13 cellular contexts compared by ENCODE assay signal in genomic region chr19:907183-907853, GRCh38. TPM values are rescaled to one million over a fixed set of nuclear protein-coding genes. Genes with fewer than 3 reads are reported as not detected.
A peak's percentile ranks its signal among the peaks of the same experiment; 100 is the strongest.
DNase-seq lines count a peak whose midpoint lies in the region; ATAC-seq and TF ChIP-seq lines count a peak whose summit lies in the region.
"Had no signal": no experiment of that assay in that cellular context is flagged by ENCODE, and none has a peak within 500 bp of the region (broad histone marks: within the 10 kb centered on the region; RNA-seq: fewer than 3 reads in every experiment).

No MANE protein-coding gene starts in this region.

- peak; percentile 57 for ATAC-seq in activated naive CD8-positive, alpha-beta T cell treated with anti-CD3 and anti-CD28 coated beads, Interleukin-2, amount 50 U/mL, for 24 hours
- no peak for ATAC-seq in GM19035 (IDR thresholded peaks at IDR 0.05; ENCODE audit: unreplicated experiment)
- ATAC-seq: HepG2 had no signal

- peaks cover 64% of the 10 kb centered on the region for H3K4me1 Mint-ChIP-seq in activated naive CD8-positive, alpha-beta T cell treated with anti-CD3 and anti-CD28 coated beads, Interleukin-2, amount 50 U/mL, for 24 hours

- H2AFZ ChIP-seq in OCI-LY1 (ENCODE audit: low read length) = no peak overlapping the region
- no peak overlapping the region for H2AFZ ChIP-seq in osteoblast (ENCODE audit: low read length)

- no peaks in the 10 kb centered on the region for H4K20me1 ChIP-seq in OCI-LY1 (ENCODE audit: insufficient read depth, low read length)
- peaks cover 37% of the 10 kb centered on the region for H4K20me1 ChIP-seq in osteoblast (ENCODE audit: insufficient read depth, low read length)

- H3K4me1 ChIP-seq in OCI-LY1 (ENCODE audit: insufficient read depth, low read length, severe bottlenecking) = peaks cover 47% of the 10 kb centered on the region
- H3K4me1 ChIP-seq in osteoblast (ENCODE audit: insufficient read depth, low read length) = peaks cover 4% of the 10 kb centered on the region

- peaks cover 3% of the 10 kb centered on the region for H3K36me3 Mint-ChIP-seq in activated naive CD8-positive, alpha-beta T cell treated with anti-CD3 and anti-CD28 coated beads, Interleukin-2, amount 50 U/mL, for 24 hours (ENCODE audit: low read depth)

- H3K36me3 ChIP-seq in GM06990 (ENCODE audit: control insufficient read depth, insufficient read depth, low read length) (no peaks in the 10 kb centered on the region), OCI-LY1 (ENCODE audit: insufficient read depth, low read length) (peaks cover 10% of the 10 kb centered on the region; the same call in 1 of the 2 replicates), osteoblast (ENCODE audit: insufficient read depth, low read length) (no peaks in the 10 kb centered on the region)

- no peaks in the 10 kb centered on the region for H3K27me3 Mint-ChIP-seq in activated naive CD8-positive, alpha-beta T cell treated with anti-CD3 and anti-CD28 coated beads, Interleukin-2, amount 50 U/mL, for 24 hours
- H3K27me3 Mint-ChIP-seq: brain had no signal

- H3K9ac ChIP-seq in OCI-LY1 (ENCODE audit: low read length) = peak overlapping the region; percentile 19; the same call in 1 of the 2 replicates

- DNase-seq in GM06990 (ENCODE audit: extremely low read depth, insufficient read length) (peak; percentile 72), osteoblast (ENCODE audit: insufficient read length, low spot score, missing footprints) (peak; percentile 81), GM03348 (ENCODE audit: low spot score) (no peak), DMS153 treated with DMSO at 0.1 percent for 48 hours (lab: John Stamatoyannopoulos, UW; ENCODE audit: unreplicated experiment) (no peak)
- peak; percentile 66 for DNase-seq in activated naive CD8-positive, alpha-beta T cell treated with anti-CD3 and anti-CD28 coated beads, Interleukin-2, amount 50 U/mL, for 24 hours
- DNase-seq: DMS53, NCI-H774 had no signal

- peaks cover 3% of the 10 kb centered on the region; the same call in 1 of the 2 replicates for H3F3A ChIP-seq in OCI-LY1 (ENCODE audit: insufficient read depth, low read length)

- H3K4me3 Mint-ChIP-seq in activated naive CD8-positive, alpha-beta T cell treated with anti-CD3 and anti-CD28 coated beads, Interleukin-2, amount 50 U/mL, for 24 hours = no peak overlapping the region
- H3K4me3 Mint-ChIP-seq: brain had no signal

- H3K4me3 ChIP-seq in GM06990 (replicated peaks; ENCODE audit: low read depth, low read length) (no peak overlapping the region), OCI-LY1 (ENCODE audit: low read depth, low read length, poor library complexity, severe bottlenecking) (no peak overlapping the region), osteoblast (ENCODE audit: insufficient read depth, low read length) (no peak overlapping the region)
- H3K4me3 ChIP-seq: skin epidermis had no signal

- H3K27ac ChIP-seq in OCI-LY1 (ENCODE audit: low read depth, low read length, poor library complexity, severe bottlenecking) (peak overlapping the region; percentile 98), osteoblast (ENCODE audit: low read depth, low read length) (no peak overlapping the region)

- H3K9me3 ChIP-seq in OCI-LY1 (ENCODE audit: low read length) (no peaks in the 10 kb centered on the region), osteoblast (ENCODE audit: low read depth, low read length) (no peaks in the 10 kb centered on the region)

- no peaks in the 10 kb centered on the region for H3K9me3 Mint-ChIP-seq in activated naive CD8-positive, alpha-beta T cell treated with anti-CD3 and anti-CD28 coated beads, Interleukin-2, amount 50 U/mL, for 24 hours

- peak overlapping the region; percentile 18; the same call in 1 of the 2 replicates for H3K4me2 ChIP-seq in OCI-LY1 (ENCODE audit: low read length)
- H3K4me2 ChIP-seq in osteoblast (ENCODE audit: insufficient read depth, low read length) = no peak overlapping the region

- TF ChIP-seq CTCF in GM06990 (IDR thresholded peaks at IDR 0.05; ENCODE audit: insufficient read depth, low read length, poor library complexity, severe bottlenecking) (no peak), OCI-LY1 (IDR thresholded peaks at IDR 0.05; ENCODE audit: low read length) (no peak), osteoblast (IDR thresholded peaks at IDR 0.05; ENCODE audit: extremely low read depth, low read depth, low read length) (no peak)

- peak overlapping the region; percentile 73 for H3K27ac Mint-ChIP-seq in activated naive CD8-positive, alpha-beta T cell treated with anti-CD3 and anti-CD28 coated beads, Interleukin-2, amount 50 U/mL, for 24 hours
- H3K27ac Mint-ChIP-seq: brain had no signal

- H3K9me2 ChIP-seq in OCI-LY1 (ENCODE audit: low read depth, low read length) = no peaks in the 10 kb centered on the region

- H3K79me2 ChIP-seq in OCI-LY1 (ENCODE audit: insufficient read depth, low read length) (no peaks in the 10 kb centered on the region; the same call in 1 of the 2 replicates), osteoblast (ENCODE audit: insufficient read depth, low read length) (peaks cover 58% of the 10 kb centered on the region)

- no peaks in the 10 kb centered on the region for H3K27me3 ChIP-seq in GM06990 (replicated peaks; ENCODE audit: control insufficient read depth, insufficient read depth, low read length)
- no peaks in the 10 kb centered on the region for H3K27me3 ChIP-seq in OCI-LY1 (ENCODE audit: insufficient read depth, low read length)
- H3K27me3 ChIP-seq in osteoblast (ENCODE audit: insufficient read depth, low read length) = no peaks in the 10 kb centered on the region

RNA-seq across cellular contexts. Expression of gene R3HDM4, which starts 5.7 kb away (rescaled TPM):
- total RNA-seq in osteoblast = 31.1 and 32.7 TPM in 2 replicates

RNA-seq across cellular contexts. Expression of gene KISS1R, which starts 9.8 kb away (rescaled TPM):
- not detected in 2 replicates for total RNA-seq in osteoblast

RNA-seq across cellular contexts. Expression of gene RNU6-9, which starts 14.0 kb away (rescaled TPM):
- total RNA-seq in osteoblast = not detected in 2 replicates
- total RNA-seq: epithelial cell of proximal tubule had no signal

RNA-seq across cellular contexts. Expression of gene MED16, which starts 14.3 kb away (rescaled TPM):
- 20.6 and 25.0 TPM in 2 replicates for total RNA-seq in osteoblast

RNA-seq across cellular contexts. Expression of gene ARID3A, which starts 18.5 kb away (rescaled TPM):
- 19.4 and 21.7 TPM in 2 replicates for total RNA-seq in osteoblast

Comparison
In these comparisons a context has a peak if more than half of its experiments do, and no peak if none do; other contexts are left out.
1. DNase-seq: peak in GM06990 (single experiment), activated naive CD8-positive, alpha-beta T cell treated with anti-CD3 and anti-CD28 coated beads, Interleukin-2, amount 50 U/mL, for 24 hours (single experiment) and osteoblast (single experiment); none in GM03348 (single experiment) and DMS153 treated with DMSO at 0.1 percent for 48 hours (single experiment).